ENCODE assay signal across 8 cellular contexts in the genomic region with DNA sequence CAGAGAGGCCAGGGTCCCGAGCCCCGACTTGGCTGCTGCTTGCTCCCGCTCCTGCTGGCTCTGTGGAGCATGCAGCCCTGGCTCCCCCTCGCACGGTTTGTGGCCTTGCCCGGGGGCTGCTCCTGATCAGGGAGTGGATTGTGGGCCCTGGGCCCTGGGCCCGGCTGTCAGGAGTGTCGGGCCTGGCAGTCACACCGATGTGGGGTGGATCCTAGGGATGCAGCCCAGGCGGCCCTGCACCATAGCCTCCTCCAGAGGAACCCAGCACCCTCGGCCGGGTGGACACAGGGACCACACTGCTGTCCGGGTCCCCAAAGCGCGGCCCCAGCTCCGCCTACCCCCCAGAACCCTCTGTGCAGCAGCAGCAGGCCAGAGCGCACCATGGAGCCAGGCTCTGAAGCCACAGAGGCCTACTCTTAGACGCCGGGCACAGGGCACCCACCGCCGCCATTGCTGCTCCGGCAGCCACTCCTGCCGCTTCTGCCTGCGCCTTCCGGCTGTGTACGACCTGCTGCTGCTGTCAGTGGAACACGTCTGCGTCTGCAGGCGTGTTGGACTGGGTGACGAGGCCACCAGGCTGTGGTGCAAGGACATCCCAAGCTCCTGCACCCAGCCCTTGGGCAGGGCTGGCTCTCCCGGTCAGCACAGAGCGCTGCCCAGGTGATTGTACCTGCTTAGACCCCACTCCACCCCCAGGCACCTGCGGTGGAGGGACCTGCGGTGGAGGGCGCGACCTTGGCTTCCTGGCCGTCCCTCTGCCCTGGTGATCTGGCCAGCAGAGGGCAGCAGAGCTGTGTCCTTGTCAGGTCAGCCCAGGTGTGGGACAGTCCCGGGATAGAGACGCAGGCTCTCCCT. TPM values are rescaled to one million over a fixed set of nuclear protein-coding genes. Genes with fewer than 3 reads are reported as not detected.
DNase-seq lines count a peak whose midpoint lies in the region; TF ChIP-seq lines count a peak whose summit lies in the region.

No MANE protein-coding gene starts in this region.

- DNase-seq in CD1c-positive myeloid dendritic cell (ENCODE audit: extremely low spot score) (peak; percentile 67), GM23248 (peak; percentile 71), fibroblast of lung (ENCODE audit: low read depth in 2 of 2) (peak; percentile 46 to 67), neural crest cell (ENCODE audit: low read depth, low spot score) (peak; percentile 84), testis (peak; percentile 88), NCI-H1436 treated with DMSO at 0.1 percent for 48 hours (lab: John Stamatoyannopoulos, UW) (no peak)
- peak; percentile 86 for DNase-seq in activated T-cell treated with anti-CD3 and anti-CD28 coated beads, Interleukin-2, amount 50 U/mL, for 24 hours

- H3K9me3 Mint-ChIP-seq in activated T-cell treated with anti-CD3 and anti-CD28 coated beads, Interleukin-2, amount 50 U/mL, for 24 hours = no peaks in the 10 kb centered on the region
- H3K9me3 Mint-ChIP-seq in neural crest cell = no peaks in the 10 kb centered on the region

- H4K20me1 ChIP-seq in GM23248 (ENCODE audit: insufficient read depth) (no peaks in the 10 kb centered on the region), OCI-LY3 (ENCODE audit: insufficient read depth, low read length) (peaks cover 34% of the 10 kb centered on the region), fibroblast of lung (ENCODE audit: control insufficient read depth, extremely low read depth, insufficient read depth, low read length) (no peaks in the 10 kb centered on the region)

- H3K27me3 ChIP-seq in GM23248 (replicated peaks; ENCODE audit: insufficient read depth) (no peaks in the 10 kb centered on the region), OCI-LY3 (ENCODE audit: low read depth, low read length) (no peaks in the 10 kb centered on the region), fibroblast of lung (ENCODE audit: control insufficient read depth, insufficient read depth, low read length) (no peaks in the 10 kb centered on the region), testis (no peaks in the 10 kb centered on the region)

- H3K4me3 ChIP-seq in GM23248 (no peak overlapping the region), OCI-LY3 (ENCODE audit: low read length) (no peak overlapping the region), fibroblast of lung (replicated peaks in 1 of 4; ENCODE audit: control extremely low read depth in 1 of 4, insufficient read depth in 1 of 4, low read depth in 3 of 4, low read length in 4 of 4) (no peak overlapping the region), testis (no peak overlapping the region)

- intact Hi-C loops in testis (cut with DNase I; ENCODE audit: low total_unique reads) = loop anchor here (5.0 kb wide), 1 partner anchor 188 kb away; no protein-coding TSS in a partner anchor

- H3K27ac ChIP-seq in GM23248 = no peak overlapping the region
- H3K27ac ChIP-seq in OCI-LY3 (ENCODE audit: low read length) = no peak overlapping the region
- H3K27ac ChIP-seq in fibroblast of lung (ENCODE audit: insufficient read depth, low read length) = no peak overlapping the region
- no peak overlapping the region for H3K27ac ChIP-seq in testis

- peaks cover 14% of the 10 kb centered on the region for H3K4me1 Mint-ChIP-seq in activated T-cell treated with anti-CD3 and anti-CD28 coated beads, Interleukin-2, amount 50 U/mL, for 24 hours (ENCODE audit: low read depth)
- no peaks in the 10 kb centered on the region for H3K4me1 Mint-ChIP-seq in neural crest cell

- H3K36me3 ChIP-seq in GM23248 (ENCODE audit: low read depth) = no peaks in the 10 kb centered on the region
- peaks cover 7% of the 10 kb centered on the region for H3K36me3 ChIP-seq in OCI-LY3 (replicated peaks; ENCODE audit: low read depth, low read length)
- H3K36me3 ChIP-seq in fibroblast of lung (ENCODE audit: control insufficient read depth, insufficient read depth, low read length) = peaks cover 11% of the 10 kb centered on the region
- H3K36me3 ChIP-seq in testis (ENCODE audit: low read depth, missing control alignments) = no peaks in the 10 kb centered on the region

- no peak overlapping the region for H3K4me3 Mint-ChIP-seq in activated T-cell treated with anti-CD3 and anti-CD28 coated beads, Interleukin-2, amount 50 U/mL, for 24 hours
- no peak overlapping the region for H3K4me3 Mint-ChIP-seq in neural crest cell

- TF ChIP-seq POLR2A in testis (IDR thresholded peaks at IDR 0.05) = no peak

- in situ Hi-C loops in GM23248 (cut with MboI) = loop anchor here (5.0 to 25.0 kb wide), 2 partner anchors 183 to 437 kb away; no protein-coding TSS in a partner anchor

- H3F3A ChIP-seq in GM23248 (ENCODE audit: insufficient read depth) = no peaks in the 10 kb centered on the region

- H2AFZ ChIP-seq in GM23248 = no peak overlapping the region
- no peak overlapping the region for H2AFZ ChIP-seq in OCI-LY3 (ENCODE audit: low read depth, low read length)
- H2AFZ ChIP-seq in fibroblast of lung (ENCODE audit: low read length) = no peak overlapping the region

- peak; percentile 67 for TF ChIP-seq CTCF in OCI-LY3 (IDR thresholded peaks at IDR 0.05; ENCODE audit: low read depth, low read length)
- TF ChIP-seq CTCF in fibroblast of lung (conservative IDR thresholded peaks at IDR 0.05 in 1 of 2, IDR thresholded peaks at IDR 0.05 in 1 of 2; ENCODE audit: low read depth in 1 of 2, low read length in 2 of 2) = peak; percentile 77 to 85
- peak; percentile 94 for TF ChIP-seq CTCF in neural crest cell (conservative IDR thresholded peaks at IDR 0.05)
- peak; percentile 86 to 90 (median 89) for TF ChIP-seq CTCF in testis (IDR thresholded peaks at IDR 0.05)

- H3K9ac ChIP-seq in GM23248 = no peak overlapping the region
- H3K9ac ChIP-seq in OCI-LY3 (ENCODE audit: low read length) = no peak overlapping the region
- H3K9ac ChIP-seq in fibroblast of lung (ENCODE audit: insufficient read depth, low read length) = no peak overlapping the region

- H3K36me3 Mint-ChIP-seq in activated T-cell treated with anti-CD3 and anti-CD28 coated beads, Interleukin-2, amount 50 U/mL, for 24 hours (ENCODE audit: low read depth) = peaks cover 90% of the 10 kb centered on the region
- no peaks in the 10 kb centered on the region for H3K36me3 Mint-ChIP-seq in neural crest cell (ENCODE audit: low read depth)

- 49 to 58% methylated on average over 33 to 35 of the region's 39 CpGs for WGBS in GM23248 (ENCODE audit: low coverage in 1 of 2, low lambda C conversion rate in 2 of 2, missing lambda C conversion rate in 2 of 2), 2 experiments
- 68 to 69% methylated on average over 17 to 37 of the region's 39 CpGs for WGBS in testis, 2 donors

- H3K79me2 ChIP-seq in GM23248 (ENCODE audit: insufficient read depth) = peaks cover 66% of the 10 kb centered on the region
- H3K79me2 ChIP-seq in OCI-LY3 (ENCODE audit: low read length) = peaks cover 89% of the 10 kb centered on the region
- H3K79me2 ChIP-seq in fibroblast of lung (ENCODE audit: control insufficient read depth, insufficient read depth, low read length) = peaks cover 4% of the 10 kb centered on the region

- no peaks in the 10 kb centered on the region for H3K27me3 Mint-ChIP-seq in activated T-cell treated with anti-CD3 and anti-CD28 coated beads, Interleukin-2, amount 50 U/mL, for 24 hours
- no peaks in the 10 kb centered on the region for H3K27me3 Mint-ChIP-seq in neural crest cell (ENCODE audit: low read depth)

- H3K27ac Mint-ChIP-seq in activated T-cell treated with anti-CD3 and anti-CD28 coated beads, Interleukin-2, amount 50 U/mL, for 24 hours = no peak overlapping the region
- no peak overlapping the region for H3K27ac Mint-ChIP-seq in neural crest cell (ENCODE audit: unreplicated experiment)

- no peak overlapping the region for H3K4me2 ChIP-seq in GM23248 (ENCODE audit: unreplicated experiment)
- no peak overlapping the region for H3K4me2 ChIP-seq in OCI-LY3 (ENCODE audit: low read length)
- H3K4me2 ChIP-seq in fibroblast of lung (ENCODE audit: extremely low read depth, insufficient read depth, low read length) = no peak overlapping the region

- no peaks in the 10 kb centered on the region for H3K9me2 ChIP-seq in GM23248 (ENCODE audit: insufficient read depth)

- H3K9me3 ChIP-seq in GM23248 (ENCODE audit: low read depth) (no peaks in the 10 kb centered on the region), OCI-LY3 (ENCODE audit: insufficient read depth, low read length) (no peaks in the 10 kb centered on the region), fibroblast of lung (ENCODE audit: control insufficient read depth, insufficient read depth, low read depth, low read length) (no peaks in the 10 kb centered on the region), testis (no peaks in the 10 kb centered on the region)

- H3K4me1 ChIP-seq in GM23248 (ENCODE audit: insufficient read depth) = no peaks in the 10 kb centered on the region
- H3K4me1 ChIP-seq in OCI-LY3 (ENCODE audit: low read length) = no peaks in the 10 kb centered on the region
- H3K4me1 ChIP-seq in fibroblast of lung (ENCODE audit: control insufficient read depth, extremely low read depth, insufficient read depth, low read length) = no peaks in the 10 kb centered on the region
- no peaks in the 10 kb centered on the region for H3K4me1 ChIP-seq in testis

RNA-seq across cellular contexts. Expression of a gene that starts 9.6 kb away (rescaled TPM):
- 25.6 and 34.3 TPM in 2 replicates for total RNA-seq in GM23248 (2014; rRNA removed; shearing (Covaris generic))
- 34.4 and 35.8 TPM in 2 replicates for polyA plus RNA-seq in GM23248 (2016; fragmentation: Nextera tagmentation; extraction: Ambion mirVana)
- 14.9 and 16.2 TPM in 2 replicates for total RNA-seq in fibroblast of lung
- 9.7 and 12.2 TPM in 2 replicates for polyA plus RNA-seq in fibroblast of lung
- polyA plus RNA-seq in fibroblast of lung (2012) = 21.1 and 28.0 TPM in 2 replicates
- polyA minus RNA-seq in fibroblast of lung (ENCODE audit: low replicate concordance) = 0.63 and 3.6 TPM in 2 replicates
- total RNA-seq in neural crest cell = 40.5 and 42.3 TPM in 2 replicates
- 10 to 100 TPM; 30.8 to 31.9 TPM for total RNA-seq in testis
- 46.2 TPM for polyA plus RNA-seq in testis (ENCODE audit: insufficient read depth, low read depth, low replicate concordance)

RNA-seq across cellular contexts. Expression of a gene that starts 28.7 kb away (rescaled TPM):
- 1.3 and 2.1 TPM in 2 replicates for total RNA-seq in GM23248 (2014; rRNA removed; shearing (Covaris generic))
- polyA plus RNA-seq in GM23248 (2016; fragmentation: Nextera tagmentation; extraction: Ambion mirVana) = 2.2 and 2.7 TPM in 2 replicates
- not detected in 2 replicates for total RNA-seq in fibroblast of lung
- 0.05 TPM in 1 of 2 replicates, not detected in the other for polyA plus RNA-seq in fibroblast of lung
- not detected in 2 replicates for polyA plus RNA-seq in fibroblast of lung (2012)
- 0.63 TPM in 1 of 2 replicates, not detected in the other for polyA minus RNA-seq in fibroblast of lung (ENCODE audit: low replicate concordance)
- total RNA-seq in neural crest cell = 0.84 and 0.89 TPM in 2 replicates
- 10 to 100 TPM in 1 of 2 donors, 1 to 10 TPM in 1; 5.6 to 29.5 TPM for total RNA-seq in testis
- 27.4 TPM for polyA plus RNA-seq in testis (ENCODE audit: insufficient read depth, low read depth, low replicate concordance)
